Comparison of ENCODE assay signal across 14 cellular contexts in the genomic region with DNA sequence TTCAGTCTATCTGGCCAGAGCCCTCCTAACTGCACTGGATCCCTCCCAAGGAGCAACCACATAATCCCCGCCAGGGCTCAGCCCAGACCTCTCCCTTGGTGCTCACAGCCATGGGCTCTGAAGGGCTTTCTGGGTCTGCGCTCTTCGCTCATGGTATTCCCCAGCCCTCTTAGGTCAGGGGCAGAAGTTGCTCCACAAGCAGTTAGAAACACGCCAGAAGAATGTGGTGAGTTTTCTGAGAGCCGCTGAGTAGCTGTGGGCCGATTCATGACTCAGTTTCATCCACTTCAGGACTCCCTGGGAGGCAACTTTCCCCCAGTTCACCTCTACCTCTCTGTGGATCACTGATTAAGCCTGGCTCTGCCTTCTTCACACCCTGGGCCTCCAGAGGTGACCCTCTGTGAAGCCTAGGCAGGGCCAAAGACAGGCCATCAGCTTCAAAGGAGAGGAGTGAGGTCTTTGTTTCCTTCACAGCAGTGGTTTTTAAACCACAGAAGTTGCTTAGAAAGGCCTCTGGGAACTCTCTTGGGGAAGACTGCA.
DNase-seq lines count a peak whose midpoint lies in the region; ATAC-seq and TF ChIP-seq lines count a peak whose summit lies in the region.
"Had no signal": no experiment of that assay in that cellular context is flagged by ENCODE, and none has a peak within 500 bp of the region (broad histone marks: within the 10 kb centered on the region; RNA-seq: fewer than 3 reads in every experiment).

No MANE protein-coding gene starts in this region.

- ATAC-seq in GM18505 (IDR thresholded peaks at IDR 0.05; ENCODE audit: unreplicated experiment) (no peak), GM18868 (IDR thresholded peaks at IDR 0.05; ENCODE audit: unreplicated experiment) (no peak)
- ATAC-seq: activated naive CD8-positive, alpha-beta T cell treated with anti-CD3 and anti-CD28 coated beads, Interleukin-2, amount 50 U/mL, for 24 hours; natural killer cell treated with Interleukin-12 subunit alpha and Interleukin-12 subunit beta and Interleukin-15 and Interleukin-18, amount 100 ng/mL, for 72 hours had no signal

- no peak for TF ChIP-seq POLR2A in GM18505 (IDR thresholded peaks at IDR 0.05; ENCODE audit: borderline replicate concordance, extremely low read depth, insufficient read depth, insufficient read length)

- no peaks in the 10 kb centered on the region for H3K79me2 ChIP-seq in trophoblast cell (ENCODE audit: control insufficient read depth, insufficient read depth, low read length, poor library complexity)

- H3K27me3 ChIP-seq in BLaER1 (no peaks in the 10 kb centered on the region), trophoblast cell (ENCODE audit: insufficient read depth, low read length) (no peaks in the 10 kb centered on the region), A673 (replicated peaks; ENCODE audit: insufficient read depth, low read depth, low read length, poor library complexity) (no peaks in the 10 kb centered on the region)

- H3K14ac ChIP-seq in trophoblast cell (ENCODE audit: low read length), result no peak overlapping the region

- no peak overlapping the region for H2BK5ac ChIP-seq in trophoblast cell (ENCODE audit: low read depth, low read length, poor library complexity)

- no peak overlapping the region for H4K8ac ChIP-seq in trophoblast cell (ENCODE audit: low read depth, low read length)

- no peaks in the 10 kb centered on the region for H3K36me3 ChIP-seq in BLaER1
- no peaks in the 10 kb centered on the region for H3K36me3 ChIP-seq in trophoblast cell (ENCODE audit: control insufficient read depth in 1 of 2, insufficient read depth in 2 of 2, low read length in 2 of 2)
- H3K36me3 ChIP-seq in A673 (ENCODE audit: insufficient read depth, low read length, poor library complexity, severe bottlenecking), result no peaks in the 10 kb centered on the region

- no peak overlapping the region for H4K12ac ChIP-seq in trophoblast cell (ENCODE audit: low read depth, low read length)

- no peak overlapping the region for H4K91ac ChIP-seq in trophoblast cell (ENCODE audit: low read depth, low read length)

- CTCF ChIA-PET in A673 (lab: Charles Lee), result no interaction called here

- TF ChIP-seq CTCF in astrocyte of the cerebellum (IDR thresholded peaks at IDR 0.05; ENCODE audit: low read depth, low read length, missing control alignments) (no peak), fibroblast of villous mesenchyme (IDR thresholded peaks at IDR 0.05; ENCODE audit: insufficient read depth, low read depth, low read length) (no peak), A673 (conservative IDR thresholded peaks at IDR 0.05; ENCODE audit: low read depth, low read length) (no peak)

- H3K18ac ChIP-seq in trophoblast cell (ENCODE audit: low read length), result no peak overlapping the region

- WGBS in trophoblast cell (ENCODE audit: extremely low coverage, insufficient coverage, insufficient read length), result no CpG with 5 or more reads among the region's 6 CpGs

- peaks cover 51% of the 10 kb centered on the region for H3K9me3 ChIP-seq in BLaER1
- no peaks in the 10 kb centered on the region for H3K9me3 ChIP-seq in trophoblast cell (ENCODE audit: insufficient read depth, low read depth, low read length)
- peaks cover 6% of the 10 kb centered on the region for H3K9me3 ChIP-seq in A673 (ENCODE audit: low read depth, low read length, poor library complexity, severe bottlenecking)

- H3K9ac ChIP-seq in BLaER1, result no peak overlapping the region
- no peak overlapping the region for H3K9ac ChIP-seq in trophoblast cell (ENCODE audit: low read length)

- no peak overlapping the region for H3K23ac ChIP-seq in trophoblast cell (ENCODE audit: low read length)

- H3K27ac ChIP-seq in BLaER1 (peak overlapping the region; percentile 16; the same call in 1 of the 2 replicates), trophoblast cell (ENCODE audit: low read depth, low read length) (no peak overlapping the region), A673 (ENCODE audit: low read depth, low read length, poor library complexity, severe bottlenecking) (no peak overlapping the region)

- H4K20me1 ChIP-seq in BLaER1, result no peaks in the 10 kb centered on the region

- POLR2A ChIA-PET in A673 (lab: Charles Lee; ENCODE audit: low non-redundant PET), result no interaction called here

- H3K4me2 ChIP-seq in BLaER1 (peak overlapping the region; percentile 62), trophoblast cell (ENCODE audit: low read length) (no peak overlapping the region)

- H2AK5ac ChIP-seq in trophoblast cell (ENCODE audit: low read length), result no peak overlapping the region

- H3K4me3 ChIP-seq in BLaER1, result no peak overlapping the region
- H3K4me3 ChIP-seq in astrocyte of the cerebellum (ENCODE audit: low read depth, low read length), result no peak overlapping the region
- H3K4me3 ChIP-seq in fibroblast of villous mesenchyme (ENCODE audit: low read depth, low read length), result no peak overlapping the region
- no peak overlapping the region for H3K4me3 ChIP-seq in trophoblast cell (ENCODE audit: low read depth, low read length)
- H3K4me3 ChIP-seq in A673 (ENCODE audit: low read depth, low read length, poor library complexity, severe bottlenecking), result no peak overlapping the region

- no peak overlapping the region for H2BK120ac ChIP-seq in trophoblast cell (ENCODE audit: insufficient read depth, low read length, poor library complexity)

- no peak overlapping the region for H3K4ac ChIP-seq in trophoblast cell (ENCODE audit: low read depth, low read length)

- H3K4me1 ChIP-seq in BLaER1, result peaks cover 42% of the 10 kb centered on the region
- peaks cover 0 to 4% of the 10 kb centered on the region in 2 experiments for H3K4me1 ChIP-seq in trophoblast cell (ENCODE audit: control insufficient read depth in 1 of 2, insufficient read depth in 2 of 2, low read length in 2 of 2)
- no peaks in the 10 kb centered on the region for H3K4me1 ChIP-seq in A673 (ENCODE audit: insufficient read depth, low read length, poor library complexity, severe bottlenecking)

- no TSS peak for BruUV-seq in A673 (replicated peaks; lab: Mats Ljungman, UMichigan)

- H3K79me1 ChIP-seq in trophoblast cell (ENCODE audit: low read length), result no peaks in the 10 kb centered on the region

- H2BK12ac ChIP-seq in trophoblast cell (ENCODE audit: low read length), result no peak overlapping the region

- intact Hi-C loops in A673 (cut with micrococcal nuclease; ENCODE audit: unreplicated experiment), result no loop called here

- DNase-seq in astrocyte of the cerebellum (ENCODE audit: low read depth), result peak; percentile 81
- DNase-seq in fibroblast of villous mesenchyme (ENCODE audit: low read depth), result peak; percentile 80
- peak; percentile 49 to 63 for DNase-seq in trophoblast cell
- DNase-seq in A673 (ENCODE audit: low spot score), result no peak
- no peak for DNase-seq in DMS153 (lab: John Stamatoyannopoulos, UW)
- DNase-seq: activated naive CD8-positive, alpha-beta T cell treated with anti-CD3 and anti-CD28 coated beads, Interleukin-2, amount 50 U/mL, for 24 hours; mammary epithelial cell; MM.1S; NCI-H1694 treated with DMSO at 0.1 percent for 48 hours; stimulated activated naive CD4-positive, alpha-beta T cell had no signal

- in situ Hi-C loops in astrocyte of the cerebellum (cut with HindIII; ENCODE audit: low sequenced_read_pairs), result loop anchor here (5.0 kb wide), 1 partner anchor 33 kb away; no protein-coding TSS in a partner anchor

- H2AFZ ChIP-seq in trophoblast cell (ENCODE audit: insufficient read depth, low read length, poor library complexity), result no peak overlapping the region

Comparison
In these comparisons a context has a peak if more than half of its experiments do, and no peak if none do; other contexts are left out.
1. DNase-seq: peak in astrocyte of the cerebellum (single experiment), fibroblast of villous mesenchyme (single experiment) and trophoblast cell (2 of 2); none in A673 (single experiment) and DMS153 (single experiment).